1 cellular context compared by ENCODE assay signal in the genomic region with DNA sequence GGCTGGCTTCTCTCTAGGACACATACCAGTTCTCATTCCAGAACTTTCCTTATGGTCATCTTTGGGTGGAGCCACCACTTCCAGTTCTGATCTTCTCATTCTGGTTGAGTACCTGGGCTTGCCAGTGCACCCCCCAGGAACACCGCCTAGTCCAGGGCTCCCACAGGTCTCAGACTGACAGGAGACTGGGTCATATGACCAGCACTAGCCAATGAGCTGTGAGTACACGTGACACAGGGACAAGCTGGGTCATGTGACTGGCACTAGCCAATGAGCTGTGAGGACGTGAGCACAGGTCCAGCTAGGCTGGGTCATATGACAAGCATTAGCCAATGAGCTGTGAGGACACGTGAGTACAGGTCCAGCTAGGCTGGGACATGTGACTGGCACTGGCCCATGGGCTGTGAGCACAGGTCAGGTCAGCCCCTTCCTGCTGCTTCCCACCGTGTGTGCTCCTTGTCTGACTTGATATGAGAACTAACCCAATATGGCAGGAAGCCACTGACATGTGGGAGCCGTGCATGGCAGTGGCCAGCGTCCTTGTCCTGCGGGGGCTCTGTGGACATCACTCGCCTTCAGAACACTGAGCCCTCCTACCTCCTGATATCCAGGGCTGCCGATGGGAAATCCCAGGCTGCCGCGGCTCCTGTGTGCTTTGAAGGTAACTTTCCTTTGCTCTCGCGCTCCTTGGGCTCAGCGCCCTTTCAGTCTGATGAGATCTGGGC.
A peak's percentile ranks its signal among the peaks of the same experiment; 100 is the strongest.
TF ChIP-seq lines count a peak whose summit lies in the region.

No MANE protein-coding gene starts in this region.

TF ChIP-seq in HepG2, 621 proteins besides CTCF, POLR2A, EP300 and RAD21 (continued from another document and continues in another):
- TF ChIP-seq, protein P1, sequence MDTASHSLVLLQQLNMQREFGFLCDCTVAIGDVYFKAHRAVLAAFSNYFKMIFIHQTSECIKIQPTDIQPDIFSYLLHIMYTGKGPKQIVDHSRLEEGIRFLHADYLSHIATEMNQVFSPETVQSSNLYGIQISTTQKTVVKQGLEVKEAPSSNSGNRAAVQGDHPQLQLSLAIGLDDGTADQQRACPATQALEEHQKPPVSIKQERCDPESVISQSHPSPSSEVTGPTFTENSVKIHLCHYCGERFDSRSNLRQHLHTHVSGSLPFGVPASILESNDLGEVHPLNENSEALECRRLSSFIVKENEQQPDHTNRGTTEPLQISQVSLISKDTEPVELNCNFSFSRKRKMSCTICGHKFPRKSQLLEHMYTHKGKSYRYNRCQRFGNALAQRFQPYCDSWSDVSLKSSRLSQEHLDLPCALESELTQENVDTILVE (CRISPR knock-in tag; IDR thresholded peaks at IDR 0.05) = 0 out of 2 replicates have a peak, but pooled peaks have one; percentile 14
- TF ChIP-seq, protein P2, sequence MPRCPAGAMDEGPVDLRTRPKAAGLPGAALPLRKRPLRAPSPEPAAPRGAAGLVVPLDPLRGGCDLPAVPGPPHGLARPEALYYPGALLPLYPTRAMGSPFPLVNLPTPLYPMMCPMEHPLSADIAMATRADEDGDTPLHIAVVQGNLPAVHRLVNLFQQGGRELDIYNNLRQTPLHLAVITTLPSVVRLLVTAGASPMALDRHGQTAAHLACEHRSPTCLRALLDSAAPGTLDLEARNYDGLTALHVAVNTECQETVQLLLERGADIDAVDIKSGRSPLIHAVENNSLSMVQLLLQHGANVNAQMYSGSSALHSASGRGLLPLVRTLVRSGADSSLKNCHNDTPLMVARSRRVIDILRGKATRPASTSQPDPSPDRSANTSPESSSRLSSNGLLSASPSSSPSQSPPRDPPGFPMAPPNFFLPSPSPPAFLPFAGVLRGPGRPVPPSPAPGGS (CRISPR knock-in tag; IDR thresholded peaks at IDR 0.05) = 0 out of 2 replicates have a peak, but pooled peaks have one; percentile 29
- TF ChIP-seq GZF1 (CRISPR knock-in tag; IDR thresholded peaks at IDR 0.05) (no peak), MYC (CRISPR knock-in tag; IDR thresholded peaks at IDR 0.05; ENCODE audit: borderline replicate concordance) (peak; percentile 74; the same call in 1 of the 2 replicates), ZNF598 (CRISPR knock-in tag; IDR thresholded peaks at IDR 0.05; ENCODE audit: borderline replicate concordance) (0 out of 2 replicates have a peak, but pooled peaks have one; percentile 48), SAP130 (CRISPR knock-in tag; IDR thresholded peaks at IDR 0.05; ENCODE audit: low read depth) (peak; percentile 64), ZNF629 (CRISPR knock-in tag; conservative IDR thresholded peaks at IDR 0.05) (0 out of 2 replicates have a peak, but pooled peaks have one; percentile 10), ZBTB38 (CRISPR knock-in tag; IDR thresholded peaks at IDR 0.05) (no peak; the same call in 1 of the 2 replicates), BHLHE40 (IDR thresholded peaks at IDR 0.05; ENCODE audit: low read length) (peak; percentile 81), SIN3B (IDR thresholded peaks at IDR 0.05; ENCODE audit: low read length) (no peak), KDM4B (CRISPR knock-in tag; IDR thresholded peaks at IDR 0.05) (peak; percentile 41; the same call in 1 of the 2 replicates), THYN1 (CRISPR knock-in tag; IDR thresholded peaks at IDR 0.05; ENCODE audit: borderline replicate concordance, low read depth) (no peak), ZFX (CRISPR knock-in tag; IDR thresholded peaks at IDR 0.05; ENCODE audit: low read depth) (0 out of 2 replicates have a peak, but pooled peaks have one; percentile 33), ATRX (CRISPR knock-in tag; IDR thresholded peaks at IDR 0.05; ENCODE audit: borderline replicate concordance) (no peak), ZNF563 (CRISPR knock-in tag; IDR thresholded peaks at IDR 0.05) (no peak), POGZ (CRISPR knock-in tag; IDR thresholded peaks at IDR 0.05) (peak; percentile 84), ZNF510 (CRISPR knock-in tag; IDR thresholded peaks at IDR 0.05; ENCODE audit: low read depth) (0 out of 2 replicates have a peak, but pooled peaks have one; percentile 37), CHD4 (IDR thresholded peaks at IDR 0.05; ENCODE audit: borderline replicate concordance, low read length) (no peak), CBX1 (IDR thresholded peaks at IDR 0.05; ENCODE audit: low read depth) (peak; percentile 33), RNF2 (conservative IDR thresholded peaks at IDR 0.05; ENCODE audit: low read depth) (peak; percentile 55; the same call in 1 of the 2 replicates), ZNF207 (IDR thresholded peaks at IDR 0.05; ENCODE audit: borderline replicate concordance) (0 out of 2 replicates have a peak, but pooled peaks have one; percentile 61), GATA4 (IDR thresholded peaks at IDR 0.05; ENCODE audit: borderline replicate concordance, low read depth) (no peak), ZNF431 (CRISPR knock-in tag; IDR thresholded peaks at IDR 0.05; ENCODE audit: borderline replicate concordance, low read depth) (peak; percentile 14; the same call in 1 of the 2 replicates), PHF20 (CRISPR knock-in tag; IDR thresholded peaks at IDR 0.05) (peak; percentile 77), NPAS2 (CRISPR knock-in tag; IDR thresholded peaks at IDR 0.05; ENCODE audit: borderline replicate concordance) (no peak), ZNF552 (CRISPR knock-in tag; IDR thresholded peaks at IDR 0.05; ENCODE audit: borderline replicate concordance) (no peak)
- TF ChIP-seq, protein P3, sequence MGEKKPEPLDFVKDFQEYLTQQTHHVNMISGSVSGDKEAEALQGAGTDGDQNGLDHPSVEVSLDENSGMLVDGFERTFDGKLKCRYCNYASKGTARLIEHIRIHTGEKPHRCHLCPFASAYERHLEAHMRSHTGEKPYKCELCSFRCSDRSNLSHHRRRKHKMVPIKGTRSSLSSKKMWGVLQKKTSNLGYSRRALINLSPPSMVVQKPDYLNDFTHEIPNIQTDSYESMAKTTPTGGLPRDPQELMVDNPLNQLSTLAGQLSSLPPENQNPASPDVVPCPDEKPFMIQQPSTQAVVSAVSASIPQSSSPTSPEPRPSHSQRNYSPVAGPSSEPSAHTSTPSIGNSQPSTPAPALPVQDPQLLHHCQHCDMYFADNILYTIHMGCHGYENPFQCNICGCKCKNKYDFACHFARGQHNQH (CRISPR knock-in tag; IDR thresholded peaks at IDR 0.05) = peak; percentile 39; the same call in 1 of the 2 replicates
- TF ChIP-seq, protein P4, sequence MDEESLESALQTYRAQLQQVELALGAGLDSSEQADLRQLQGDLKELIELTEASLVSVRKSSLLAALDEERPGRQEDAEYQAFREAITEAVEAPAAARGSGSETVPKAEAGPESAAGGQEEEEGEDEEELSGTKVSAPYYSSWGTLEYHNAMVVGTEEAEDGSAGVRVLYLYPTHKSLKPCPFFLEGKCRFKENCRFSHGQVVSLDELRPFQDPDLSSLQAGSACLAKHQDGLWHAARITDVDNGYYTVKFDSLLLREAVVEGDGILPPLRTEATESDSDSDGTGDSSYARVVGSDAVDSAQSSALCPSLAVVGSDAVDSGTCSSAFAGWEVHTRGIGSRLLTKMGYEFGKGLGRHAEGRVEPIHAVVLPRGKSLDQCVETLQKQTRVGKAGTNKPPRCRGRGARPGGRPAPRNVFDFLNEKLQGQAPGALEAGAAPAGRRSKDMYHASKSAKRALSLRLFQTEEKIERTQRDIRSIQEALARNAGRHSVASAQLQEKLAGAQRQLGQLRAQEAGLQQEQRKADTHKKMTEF (CRISPR knock-in tag; IDR thresholded peaks at IDR 0.05) = peak; percentile 41; the same call in 1 of the 2 replicates
- TF ChIP-seq, protein P5, sequence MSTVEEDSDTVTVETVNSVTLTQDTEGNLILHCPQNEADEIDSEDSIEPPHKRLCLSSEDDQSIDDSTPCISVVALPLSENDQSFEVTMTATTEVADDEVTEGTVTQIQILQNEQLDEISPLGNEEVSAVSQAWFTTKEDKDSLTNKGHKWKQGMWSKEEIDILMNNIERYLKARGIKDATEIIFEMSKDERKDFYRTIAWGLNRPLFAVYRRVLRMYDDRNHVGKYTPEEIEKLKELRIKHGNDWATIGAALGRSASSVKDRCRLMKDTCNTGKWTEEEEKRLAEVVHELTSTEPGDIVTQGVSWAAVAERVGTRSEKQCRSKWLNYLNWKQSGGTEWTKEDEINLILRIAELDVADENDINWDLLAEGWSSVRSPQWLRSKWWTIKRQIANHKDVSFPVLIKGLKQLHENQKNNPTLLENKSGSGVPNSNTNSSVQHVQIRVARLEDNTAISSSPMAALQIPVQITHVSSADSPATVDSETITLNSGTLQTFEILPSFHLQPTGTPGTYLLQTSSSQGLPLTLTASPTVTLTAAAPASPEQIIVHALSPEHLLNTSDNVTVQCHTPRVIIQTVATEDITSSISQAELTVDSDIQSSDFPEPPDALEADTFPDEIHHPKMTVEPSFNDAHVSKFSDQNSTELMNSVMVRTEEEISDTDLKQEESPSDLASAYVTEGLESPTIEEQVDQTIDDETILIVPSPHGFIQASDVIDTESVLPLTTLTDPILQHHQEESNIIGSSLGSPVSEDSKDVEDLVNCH (CRISPR knock-in tag; IDR thresholded peaks at IDR 0.05) = no peak
- TF ChIP-seq, protein P6, sequence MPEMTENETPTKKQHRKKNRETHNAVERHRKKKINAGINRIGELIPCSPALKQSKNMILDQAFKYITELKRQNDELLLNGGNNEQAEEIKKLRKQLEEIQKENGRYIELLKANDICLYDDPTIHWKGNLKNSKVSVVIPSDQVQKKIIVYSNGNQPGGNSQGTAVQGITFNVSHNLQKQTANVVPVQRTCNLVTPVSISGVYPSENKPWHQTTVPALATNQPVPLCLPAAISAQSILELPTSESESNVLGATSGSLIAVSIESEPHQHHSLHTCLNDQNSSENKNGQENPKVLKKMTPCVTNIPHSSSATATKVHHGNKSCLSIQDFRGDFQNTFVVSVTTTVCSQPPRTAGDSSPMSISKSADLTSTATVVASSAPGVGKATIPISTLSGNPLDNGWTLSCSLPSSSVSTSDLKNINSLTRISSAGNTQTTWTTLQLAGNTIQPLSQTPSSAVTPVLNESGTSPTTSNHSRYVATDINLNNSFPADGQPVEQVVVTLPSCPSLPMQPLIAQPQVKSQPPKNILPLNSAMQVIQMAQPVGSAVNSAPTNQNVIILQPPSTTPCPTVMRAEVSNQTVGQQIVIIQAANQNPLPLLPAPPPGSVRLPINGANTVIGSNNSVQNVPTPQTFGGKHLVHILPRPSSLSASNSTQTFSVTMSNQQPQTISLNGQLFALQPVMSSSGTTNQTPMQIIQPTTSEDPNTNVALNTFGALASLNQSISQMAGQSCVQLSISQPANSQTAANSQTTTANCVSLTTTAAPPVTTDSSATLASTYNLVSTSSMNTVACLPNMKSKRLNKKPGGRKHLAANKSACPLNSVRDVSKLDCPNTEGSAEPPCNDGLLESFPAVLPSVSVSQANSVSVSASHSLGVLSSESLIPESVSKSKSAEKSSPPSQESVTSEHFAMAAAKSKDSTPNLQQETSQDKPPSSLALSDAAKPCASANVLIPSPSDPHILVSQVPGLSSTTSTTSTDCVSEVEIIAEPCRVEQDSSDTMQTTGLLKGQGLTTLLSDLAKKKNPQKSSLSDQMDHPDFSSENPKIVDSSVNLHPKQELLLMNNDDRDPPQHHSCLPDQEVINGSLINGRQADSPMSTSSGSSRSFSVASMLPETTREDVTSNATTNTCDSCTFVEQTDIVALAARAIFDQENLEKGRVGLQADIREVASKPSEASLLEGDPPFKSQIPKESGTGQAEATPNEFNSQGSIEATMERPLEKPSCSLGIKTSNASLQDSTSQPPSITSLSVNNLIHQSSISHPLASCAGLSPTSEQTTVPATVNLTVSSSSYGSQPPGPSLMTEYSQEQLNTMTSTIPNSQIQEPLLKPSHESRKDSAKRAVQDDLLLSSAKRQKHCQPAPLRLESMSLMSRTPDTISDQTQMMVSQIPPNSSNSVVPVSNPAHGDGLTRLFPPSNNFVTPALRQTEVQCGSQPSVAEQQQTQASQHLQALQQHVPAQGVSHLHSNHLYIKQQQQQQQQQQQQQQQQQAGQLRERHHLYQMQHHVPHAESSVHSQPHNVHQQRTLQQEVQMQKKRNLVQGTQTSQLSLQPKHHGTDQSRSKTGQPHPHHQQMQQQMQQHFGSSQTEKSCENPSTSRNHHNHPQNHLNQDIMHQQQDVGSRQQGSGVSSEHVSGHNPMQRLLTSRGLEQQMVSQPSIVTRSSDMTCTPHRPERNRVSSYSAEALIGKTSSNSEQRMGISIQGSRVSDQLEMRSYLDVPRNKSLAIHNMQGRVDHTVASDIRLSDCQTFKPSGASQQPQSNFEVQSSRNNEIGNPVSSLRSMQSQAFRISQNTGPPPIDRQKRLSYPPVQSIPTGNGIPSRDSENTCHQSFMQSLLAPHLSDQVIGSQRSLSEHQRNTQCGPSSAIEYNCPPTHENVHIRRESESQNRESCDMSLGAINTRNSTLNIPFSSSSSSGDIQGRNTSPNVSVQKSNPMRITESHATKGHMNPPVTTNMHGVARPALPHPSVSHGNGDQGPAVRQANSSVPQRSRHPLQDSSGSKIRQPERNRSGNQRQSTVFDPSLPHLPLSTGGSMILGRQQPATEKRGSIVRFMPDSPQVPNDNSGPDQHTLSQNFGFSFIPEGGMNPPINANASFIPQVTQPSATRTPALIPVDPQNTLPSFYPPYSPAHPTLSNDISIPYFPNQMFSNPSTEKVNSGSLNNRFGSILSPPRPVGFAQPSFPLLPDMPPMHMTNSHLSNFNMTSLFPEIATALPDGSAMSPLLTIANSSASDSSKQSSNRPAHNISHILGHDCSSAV (CRISPR knock-in tag; IDR thresholded peaks at IDR 0.05; ENCODE audit: borderline replicate concordance) = no peak
- TF ChIP-seq, protein P7, sequence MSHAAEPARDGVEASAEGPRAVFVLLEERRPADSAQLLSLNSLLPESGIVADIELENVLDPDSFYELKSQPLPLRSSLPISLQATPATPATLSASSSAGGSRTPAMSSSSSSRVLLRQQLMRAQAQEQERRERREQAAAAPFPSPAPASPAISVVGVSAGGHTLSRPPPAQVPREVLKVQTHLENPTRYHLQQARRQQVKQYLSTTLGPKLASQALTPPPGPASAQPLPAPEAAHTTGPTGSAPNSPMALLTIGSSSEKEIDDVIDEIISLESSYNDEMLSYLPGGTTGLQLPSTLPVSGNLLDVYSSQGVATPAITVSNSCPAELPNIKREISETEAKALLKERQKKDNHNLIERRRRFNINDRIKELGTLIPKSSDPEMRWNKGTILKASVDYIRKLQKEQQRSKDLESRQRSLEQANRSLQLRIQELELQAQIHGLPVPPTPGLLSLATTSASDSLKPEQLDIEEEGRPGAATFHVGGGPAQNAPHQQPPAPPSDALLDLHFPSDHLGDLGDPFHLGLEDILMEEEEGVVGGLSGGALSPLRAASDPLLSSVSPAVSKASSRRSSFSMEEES (CRISPR knock-in tag; IDR thresholded peaks at IDR 0.05) = peak; percentile 87
- TF ChIP-seq, protein P8, sequence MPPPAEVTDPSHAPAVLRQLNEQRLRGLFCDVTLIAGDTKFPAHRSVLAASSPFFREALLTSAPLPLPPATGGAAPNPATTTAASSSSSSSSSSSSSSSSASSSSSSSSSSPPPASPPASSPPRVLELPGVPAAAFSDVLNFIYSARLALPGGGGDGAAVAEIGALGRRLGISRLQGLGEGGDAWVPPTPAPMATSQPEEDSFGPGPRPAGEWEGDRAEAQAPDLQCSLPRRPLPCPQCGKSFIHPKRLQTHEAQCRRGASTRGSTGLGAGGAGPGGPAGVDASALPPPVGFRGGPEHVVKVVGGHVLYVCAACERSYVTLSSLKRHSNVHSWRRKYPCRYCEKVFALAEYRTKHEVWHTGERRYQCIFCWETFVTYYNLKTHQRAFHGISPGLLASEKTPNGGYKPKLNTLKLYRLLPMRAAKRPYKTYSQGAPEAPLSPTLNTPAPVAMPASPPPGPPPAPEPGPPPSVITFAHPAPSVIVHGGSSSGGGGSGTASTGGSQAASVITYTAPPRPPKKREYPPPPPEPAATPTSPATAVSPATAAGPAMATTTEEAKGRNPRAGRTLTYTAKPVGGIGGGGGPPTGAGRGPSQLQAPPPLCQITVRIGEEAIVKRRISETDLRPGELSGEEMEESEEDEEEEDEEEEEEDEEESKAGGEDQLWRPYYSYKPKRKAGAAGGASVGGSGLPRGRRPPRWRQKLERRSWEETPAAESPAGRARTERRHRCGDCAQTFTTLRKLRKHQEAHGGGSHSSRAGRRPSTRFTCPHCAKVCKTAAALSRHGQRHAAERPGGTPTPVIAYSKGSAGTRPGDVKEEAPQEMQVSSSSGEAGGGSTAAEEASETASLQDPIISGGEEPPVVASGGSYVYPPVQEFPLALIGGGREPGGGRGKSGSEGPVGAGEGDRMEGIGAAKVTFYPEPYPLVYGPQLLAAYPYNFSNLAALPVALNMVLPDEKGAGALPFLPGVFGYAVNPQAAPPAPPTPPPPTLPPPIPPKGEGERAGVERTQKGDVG (CRISPR knock-in tag; IDR thresholded peaks at IDR 0.05; ENCODE audit: borderline replicate concordance) = 0 out of 2 replicates have a peak, but pooled peaks have one; percentile 56
